In the genomic region with DNA sequence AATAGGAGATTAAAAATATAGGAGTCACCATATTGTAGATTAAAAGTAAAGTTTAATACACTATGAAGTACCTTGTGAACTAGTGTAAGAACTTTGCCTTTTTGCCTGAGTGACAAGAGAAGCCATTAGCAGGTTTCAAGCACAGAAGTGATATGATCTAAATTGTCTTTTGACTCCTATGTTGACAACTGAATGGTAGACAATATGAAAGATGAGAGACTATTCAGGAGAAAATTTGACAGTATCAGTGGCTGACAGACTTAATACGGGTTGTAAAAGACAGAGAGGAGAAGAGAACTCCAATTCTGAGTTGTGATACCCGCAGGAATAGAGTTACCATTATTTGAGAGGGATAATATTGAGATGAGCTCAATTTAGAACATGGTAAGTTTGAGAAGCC, we compare ENCODE assay signal across 35 cellular contexts.
"Had no signal": no experiment of that assay in that cellular context is flagged by ENCODE, and none has a peak within 500 bp of the region (broad histone marks: within the 10 kb centered on the region; RNA-seq: fewer than 3 reads in every experiment).

No MANE protein-coding gene starts in this region.

- H3K9ac ChIP-seq: KMS-11 had no signal

- H3K9me3 ChIP-seq: MG63 had no signal

- H3K4me2 ChIP-seq: KMS-11 had no signal

- H3K27me3 ChIP-seq: MG63 had no signal

- H3K27ac ChIP-seq: KMS-11 had no signal

- H3K36me3 ChIP-seq: MG63 had no signal

- DNase-seq: Karpas-422, Kasumi-1, KG1, MG63, MM.1S, MV-4-11, NCI-H1048, NCI-H1092, NCI-H1092 treated with DMSO at 0.1 percent for 48 hours, NCI-H1105, NCI-H1105 treated with DMSO at 0.1 percent for 48 hours, NCI-H1417, NCI-H1417 treated with DMSO at 0.1 percent for 48 hours, NCI-H1436, NCI-H1436 treated with DMSO at 0.1 percent for 48 hours, NCI-H146, NCI-H1694, NCI-H1694 treated with DMSO at 0.1 percent for 48 hours, NCI-H187, NCI-H187 treated with DMSO at 0.1 percent for 48 hours, NCI-H1930, NCI-H2029, NCI-H2029 treated with DMSO at 0.1 percent for 48 hours, NCI-H2081, NCI-H2081 treated with DMSO at 0.1 percent for 48 hours, NCI-H2107, NCI-H2171, NCI-H2171 treated with DMSO at 0.1 percent for 48 hours, NCI-H2227 treated with DMSO at 0.1 percent for 48 hours, NCI-H226, NCI-H345, NCI-H446, NCI-H446 treated with DMSO at 0.1 percent for 48 hours, NCI-H510A had no signal

- H3K4me3 ChIP-seq: MG63 had no signal
